ENCODE assay signal across 8 cellular contexts in genomic region chr10:71974489-71975011, GRCh38. TPM values are rescaled to one million over a fixed set of nuclear protein-coding genes. Genes with fewer than 3 reads are reported as not detected.
DNase-seq lines count a peak whose midpoint lies in the region; TF ChIP-seq lines count a peak whose summit lies in the region.

No MANE protein-coding gene starts in this region.

- H3K4me1 Mint-ChIP-seq in HFFc6 (ENCODE audit: low read depth), result peaks cover 94% of the 10 kb centered on the region

- peak overlapping the region; percentile 92 for H3K27ac Mint-ChIP-seq in HFFc6

- peak overlapping the region; percentile 84 for H3K27ac ChIP-seq in stomach smooth muscle (ENCODE audit: low read length)

- H3K36me3 ChIP-seq in stomach smooth muscle (ENCODE audit: control insufficient read depth in 2 of 2, insufficient read depth in 2 of 2, low read length in 2 of 2), result no peaks in the 10 kb centered on the region

- TF ChIP-seq CTCF in AG10803 (conservative IDR thresholded peaks at IDR 0.05; ENCODE audit: low read length) (no peak), HFFc6 (IDR thresholded peaks at IDR 0.05) (no peak)

- no peaks in the 10 kb centered on the region for H3K9me3 ChIP-seq in stomach smooth muscle (ENCODE audit: control insufficient read depth in 2 of 2, low read length in 2 of 2)

- peaks cover 4% of the 10 kb centered on the region for H3K27me3 Mint-ChIP-seq in HFFc6 (ENCODE audit: insufficient read depth)

- H3K9ac ChIP-seq in stomach smooth muscle (ENCODE audit: low read length in 2 of 2), result no peak overlapping the region

- H3K4me3 ChIP-seq in AG10803 (ENCODE audit: low read length), result no peak overlapping the region
- no peak overlapping the region for H3K4me3 ChIP-seq in stomach smooth muscle (ENCODE audit: low read length in 2 of 2)

- H3K36me3 Mint-ChIP-seq in HFFc6 (ENCODE audit: low read depth), result peaks cover 17% of the 10 kb centered on the region; the same call in 1 of the 2 replicates

- peak overlapping the region; percentile 75 for H3K4me3 Mint-ChIP-seq in HFFc6

- no peaks in the 10 kb centered on the region for H3K27me3 ChIP-seq in stomach smooth muscle (ENCODE audit: control insufficient read depth in 1 of 2, insufficient read depth in 2 of 2, low read length in 2 of 2)

- no peaks in the 10 kb centered on the region for H3K9me3 Mint-ChIP-seq in HFFc6

- H3K4me1 ChIP-seq in stomach smooth muscle (ENCODE audit: control insufficient read depth, insufficient read depth, low read length), result peaks cover 96% of the 10 kb centered on the region

- DNase-seq in AG10803 (ENCODE audit: low read depth) (peak; percentile 77), HFFc6 (peak; percentile 82), activated T-cell treated with anti-CD3 and anti-CD28 coated beads for 48 hours (ENCODE audit: low read depth) (peak; percentile 63), kidney glomerular epithelial cell (lab: John Stamatoyannopoulos, UW) (peak; percentile 40), mucosa of gallbladder (ENCODE audit: low spot score) (no peak), NCI-H1436 (lab: John Stamatoyannopoulos, UW) (no peak), occipital lobe (lab: John Stamatoyannopoulos, UW) (no peak)

RNA-seq across cellular contexts. Expression of gene CHST3, which starts 10.4 kb away (rescaled TPM):
- total RNA-seq in HFFc6 (2021; fragmentation: NEBNext Ultra II Directional; extraction: Animal tissue kit (Norgen Biotek cat#: 25700)), result 10 to 100 TPM; 34.9 to 48.1 (median 40.3) TPM
- 10.3 TPM for total RNA-seq in mucosa of gallbladder
- total RNA-seq in occipital lobe, result 7.2 TPM

Comparison
In these comparisons a context has a peak if more than half of its experiments do, and no peak if none do; other contexts are left out.
1. DNase-seq: peak in AG10803 (single experiment), HFFc6 (single experiment), activated T-cell treated with anti-CD3 and anti-CD28 coated beads for 48 hours (single experiment) and kidney glomerular epithelial cell (single experiment); none in mucosa of gallbladder (single experiment), NCI-H1436 (single experiment) and occipital lobe (single experiment).